In the genomic region with DNA sequence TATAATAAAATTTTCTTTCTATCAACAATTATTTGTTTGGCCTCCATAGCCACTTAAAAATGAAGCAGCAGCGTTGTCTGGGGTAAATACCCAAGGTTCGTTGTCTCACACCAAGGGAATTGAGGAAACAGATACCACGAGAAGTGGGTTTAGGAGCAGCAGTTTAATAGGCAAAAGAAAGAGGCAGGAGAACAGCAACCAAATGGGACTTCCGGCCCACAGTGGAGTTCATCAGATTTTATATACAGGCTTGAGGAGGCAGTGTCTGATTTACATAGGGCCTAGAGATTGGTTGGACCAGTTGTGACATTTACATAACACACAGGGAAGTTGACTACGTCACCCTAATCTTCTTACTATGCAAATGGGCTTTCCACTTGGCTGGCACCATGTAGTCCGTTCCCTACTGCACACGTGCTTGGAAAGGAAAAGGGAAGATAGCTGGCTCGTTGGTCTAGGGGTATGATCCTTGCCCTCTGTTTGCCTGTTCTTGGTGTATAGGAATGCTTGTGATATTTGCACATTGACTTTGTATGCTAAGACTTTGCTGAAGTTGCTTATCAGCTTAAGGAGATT, we compare ENCODE assay signal across 29 cellular contexts.
"Had no signal": no experiment of that assay in that cellular context is flagged by ENCODE, and none has a peak within 500 bp of the region (broad histone marks: within the 10 kb centered on the region; RNA-seq: fewer than 3 reads in every experiment).

No MANE protein-coding gene starts in this region.

- H3K9me3 ChIP-seq: psoas muscle, thyroid gland had no signal

- H3K4me2 ChIP-seq: smooth muscle cell had no signal

- H3K36me3 ChIP-seq: breast epithelium, stomach, thyroid gland, upper lobe of right lung had no signal

- DNase-seq: activated B cell treated with CpG ODN at 0.5 μM for 24 hours; activated CD4-positive, alpha-beta T cell treated with anti-CD3 and anti-CD28 coated beads, Interleukin-2, amount 50 U/mL, for 1 hour; activated CD8-positive, alpha-beta T cell treated with anti-CD3 and anti-CD28 coated beads for 36 hours; activated naive CD4-positive, alpha-beta T cell; activated T-cell treated with anti-CD3 and anti-CD28 coated beads, Interleukin-2, amount 50 U/mL, for 72 hours; central memory CD4-positive, alpha-beta T cell; endodermal cell; foreskin fibroblast; head of caudate nucleus; hypothalamus; immature natural killer cell; kidney; left colon; naive thymus-derived CD8-positive, alpha-beta T cell; occipital lobe; psoas muscle; stimulated activated CD4-positive, alpha-beta T cell treated with anti-CD3 and anti-CD28 coated beads, Interleukin-1b, Interleukin-23, amount 100 ng/mL, for 48 hours; stimulated activated CD4-positive, alpha-beta T cell treated with anti-CD3 and anti-CD28 coated beads, Interleukin-4, amount 100 ng/mL, for 4 hours; stimulated activated CD8-positive, alpha-beta memory T cell treated with anti-CD3 and anti-CD28 coated beads, Interleukin-4, amount 100 ng/mL, for 48 hours; stomach; T1000; thyroid gland; upper lobe of right lung had no signal

- H3K4me3 ChIP-seq: breast epithelium, psoas muscle, smooth muscle cell, stomach, thyroid gland, upper lobe of right lung had no signal

- H3K9ac ChIP-seq: parathyroid adenoma had no signal

- H2AFZ ChIP-seq: parathyroid adenoma had no signal

- H3K27ac ChIP-seq: breast epithelium, parathyroid adenoma, psoas muscle, stomach, thyroid gland, upper lobe of right lung had no signal

- ATAC-seq: activated CD8-positive, alpha-beta T cell treated with anti-CD3 and anti-CD28 coated beads for 36 hours; activated naive CD4-positive, alpha-beta T cell treated with anti-CD3 and anti-CD28 coated beads, Interleukin-2, amount 50 U/mL, for 72 hours; activated T-cell treated with anti-CD3 and anti-CD28 coated beads, Interleukin-2, amount 50 U/mL, for 72 hours; esophagus mucosa; left colon; naive thymus-derived CD8-positive, alpha-beta T cell; psoas muscle; stimulated activated memory B cell treated with anti-CD40 and anti-IgM and Interleukin-4, amounts not matched to agents 10 μg/mL and 1 μg/mL and 100 μg/mL, for 72 hours; upper lobe of right lung had no signal

- H3K4me1 ChIP-seq: breast epithelium, psoas muscle, stomach, thyroid gland, upper lobe of right lung had no signal

- H3K27me3 ChIP-seq: breast epithelium, stomach, thyroid gland, upper lobe of right lung had no signal
